Comparison of ENCODE assay signal across 7 cellular contexts in genomic region chr3:51391075-51391565, GRCh38. TPM values are rescaled to one million over a fixed set of nuclear protein-coding genes. Genes with fewer than 3 reads are reported as not detected.
DNase-seq lines count a peak whose midpoint lies in the region; ATAC-seq and TF ChIP-seq lines count a peak whose summit lies in the region.

Gene RBM15B (plus strand): TSS chr3:51391285. CDS start chr3:51391400, 115 bp downstream.

- H3K4me3 ChIP-seq in astrocyte of the cerebellum (ENCODE audit: low read depth, low read length) (peak within 1 kb of the TSS; percentile 64), hepatocyte (peak within 1 kb of the TSS; percentile 90), retinal pigment epithelial cell (ENCODE audit: low read length) (peak within 1 kb of the TSS; percentile 56)

- peaks cover 62% of the 10 kb centered on the region for H3K4me1 ChIP-seq in hepatocyte (ENCODE audit: insufficient read depth)

- DNase-seq in NCI-H187 treated with DMSO at 0.1 percent for 48 hours (lab: John Stamatoyannopoulos, UW) (peak; percentile 10), T-helper 22 cell (ENCODE audit: low read depth) (peak; percentile 97), astrocyte of the cerebellum (ENCODE audit: low read depth) (peak; percentile 91), hepatocyte (ENCODE audit: low spot score) (peak; percentile 99), retinal pigment epithelial cell (ENCODE audit: low read depth) (peak; percentile 88)

- H3K27me3 ChIP-seq in hepatocyte: no peaks in the 10 kb centered on the region

- ATAC-seq in GM18502 (IDR thresholded peaks at IDR 0.05; ENCODE audit: poor library complexity, unreplicated experiment): peak; percentile 91
- ATAC-seq in HG02943 (IDR thresholded peaks at IDR 0.05; ENCODE audit: low read depth, unreplicated experiment): peak; percentile 84

- H3K27ac ChIP-seq in hepatocyte: peak within 1 kb of the TSS; percentile 99

- no peaks in the 10 kb centered on the region for H3K9me3 ChIP-seq in hepatocyte (ENCODE audit: low read depth)

- 2% methylated on average over 24 of the region's 83 CpGs for WGBS in hepatocyte (ENCODE audit: low lambda C conversion rate, missing lambda C conversion rate)

- TF ChIP-seq CTCF in astrocyte of the cerebellum (IDR thresholded peaks at IDR 0.05; ENCODE audit: low read depth, low read length, missing control alignments) (peak; percentile 86), hepatocyte (IDR thresholded peaks at IDR 0.05; ENCODE audit: poor library complexity) (peak; percentile 85), retinal pigment epithelial cell (conservative IDR thresholded peaks at IDR 0.05; ENCODE audit: low read depth, low read length) (peak; percentile 86)

- in situ Hi-C loops in astrocyte of the cerebellum (cut with HindIII; ENCODE audit: low sequenced_read_pairs): no loop called here

- no peaks in the 10 kb centered on the region for H3K9me2 ChIP-seq in hepatocyte (replicated peaks; ENCODE audit: insufficient read depth)

- H3K79me2 ChIP-seq in hepatocyte: peaks cover 72% of the 10 kb centered on the region

- H2AFZ ChIP-seq in hepatocyte: peak within 1 kb of the TSS; percentile 66

- H3K36me3 ChIP-seq in hepatocyte (replicated peaks; ENCODE audit: insufficient read depth, low read depth): peaks cover 3% of the 10 kb centered on the region

- peaks cover 68% of the 10 kb centered on the region for H4K20me1 ChIP-seq in hepatocyte (ENCODE audit: insufficient read depth, poor library complexity, severe bottlenecking)

- peak within 1 kb of the TSS; percentile 98 for H3K4me2 ChIP-seq in hepatocyte

RNA-seq across cellular contexts. Expression of gene RBM15B, which starts in this region (rescaled TPM):
- 28.6 and 31.0 TPM in 2 replicates for total RNA-seq in hepatocyte
- polyA plus RNA-seq in hepatocyte: 30.6 and 33.3 TPM in 2 replicates

Comparison
In these comparisons a context has a peak if more than half of its experiments do, and no peak if none do; other contexts are left out.
1. Peak in every context shown above with its lines: DNase-seq, ATAC-seq, H3K4me3 ChIP-seq and H3K27ac ChIP-seq.
2. DNase-seq: peak in every context shown above with its lines; median percentile 99 in hepatocyte; 97 in T-helper 22 cell; 91 in astrocyte of the cerebellum; 88 in retinal pigment epithelial cell; 10 in NCI-H187 treated with DMSO at 0.1 percent for 48 hours.